9 cellular contexts compared by ENCODE assay signal in the genomic region with DNA sequence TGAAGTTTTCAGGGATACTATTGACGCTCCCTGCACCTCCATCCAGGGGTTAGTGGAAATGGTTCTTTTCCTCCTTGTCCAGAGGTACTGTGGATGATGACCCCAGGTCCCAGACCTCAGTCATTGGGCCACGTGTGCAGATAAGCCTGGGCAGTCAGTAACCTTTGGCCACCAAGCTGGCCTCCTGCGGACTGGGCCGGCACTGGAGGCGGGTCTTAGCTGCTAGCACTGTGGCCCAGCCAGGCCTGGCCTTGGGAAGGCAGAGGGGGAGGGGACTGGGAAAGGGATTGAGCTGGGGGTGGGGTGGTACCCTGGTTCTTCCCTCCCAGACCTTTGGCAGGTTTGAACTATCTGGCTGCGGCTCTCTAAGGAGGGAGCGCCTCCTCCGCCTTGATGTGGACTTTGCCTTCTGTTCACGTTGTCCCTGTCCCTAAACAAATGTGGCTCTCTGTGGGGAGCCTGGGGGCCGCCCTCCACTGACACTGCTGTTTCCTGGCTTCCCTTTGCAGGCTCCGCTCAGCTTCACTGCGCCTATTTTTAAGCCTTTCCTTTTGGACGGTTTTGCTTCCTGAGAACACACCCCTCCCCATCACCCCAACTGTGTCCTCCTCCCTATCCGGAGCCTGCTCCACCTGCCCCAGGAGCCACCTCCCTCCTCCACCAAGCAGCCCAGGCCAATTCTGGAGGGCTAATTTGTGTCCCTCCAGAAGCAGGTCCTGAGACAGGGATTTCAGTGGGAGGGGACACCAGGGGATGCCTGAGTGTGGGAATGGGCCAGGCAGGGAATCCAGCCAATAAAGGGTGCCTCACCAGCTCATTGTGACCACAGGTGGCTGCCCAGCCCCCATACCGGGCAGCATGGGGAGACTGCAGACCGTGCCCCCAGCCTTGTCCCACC.
DNase-seq lines count a peak whose midpoint lies in the region; ATAC-seq, FAIRE-seq and TF ChIP-seq lines count a peak whose summit lies in the region.
"Had no signal": no experiment of that assay in that cellular context is flagged by ENCODE, and none has a peak within 500 bp of the region (broad histone marks: within the 10 kb centered on the region; RNA-seq: fewer than 3 reads in every experiment).

No MANE protein-coding gene starts in this region.

- H3K4me1 ChIP-seq in cardiac muscle cell (ENCODE audit: low read depth) (peaks cover 53% of the 10 kb centered on the region), rectal smooth muscle tissue (ENCODE audit: control insufficient read depth, insufficient read depth, low read length) (peaks cover 55% of the 10 kb centered on the region)

- no peak overlapping the region for H3K9ac ChIP-seq in rectal smooth muscle tissue (ENCODE audit: low read length)

- H3K27me3 Mint-ChIP-seq in stimulated activated naive B cell treated with anti-CD40 and anti-IgM and Interleukin-4, amounts not matched to agents 10 μg/mL and 1 μg/mL and 100 μg/mL, for 72 hours: no peaks in the 10 kb centered on the region

- H3K27ac ChIP-seq in WERI-Rb-1 (peak overlapping the region; percentile 72), cardiac muscle cell (peak overlapping the region; percentile 50), rectal smooth muscle tissue (ENCODE audit: low read depth, low read length) (peak overlapping the region; percentile 90)

- no peak for DNase-seq in GM12891 (ENCODE audit: insufficient read length, low spot score)
- peak; percentile 88 for DNase-seq in WERI-Rb-1
- peak in 1 of 2 donors; percentile 61 for DNase-seq in cardiac muscle cell (ENCODE audit: low read depth in 1 of 2, low spot score in 1 of 2)
- DNase-seq in D721Med (ENCODE audit: insufficient read length, low spot score): no peak
- DNase-seq in stimulated activated naive B cell treated with anti-CD40 and anti-IgM and Interleukin-4, amounts not matched to agents 10 μg/mL and 1 μg/mL and 100 μg/mL, for 72 hours: no peak

- ATAC-seq in HG03354 (IDR thresholded peaks at IDR 0.05; ENCODE audit: poor library complexity, severe bottlenecking, unreplicated experiment) (no peak), GM18505 (IDR thresholded peaks at IDR 0.05; ENCODE audit: unreplicated experiment) (no peak)
- no peak for ATAC-seq in stimulated activated naive B cell treated with anti-CD40 and anti-IgM and Interleukin-4, amounts not matched to agents 10 μg/mL and 1 μg/mL and 100 μg/mL, for 72 hours (replicated peaks)

- H3K4me3 ChIP-seq in WERI-Rb-1 (ENCODE audit: low read depth, low read length) (no peak overlapping the region), cardiac muscle cell (no peak overlapping the region), rectal smooth muscle tissue (ENCODE audit: low read length) (peak overlapping the region; percentile 42)

- H3K27me3 ChIP-seq in WERI-Rb-1 (ENCODE audit: insufficient read depth, low read depth, severe bottlenecking) (no peaks in the 10 kb centered on the region), cardiac muscle cell (no peaks in the 10 kb centered on the region), rectal smooth muscle tissue (ENCODE audit: control insufficient read depth, insufficient read depth, low read length) (no peaks in the 10 kb centered on the region)

- H3K36me3 ChIP-seq in WERI-Rb-1: peaks cover 45% of the 10 kb centered on the region
- H3K36me3 ChIP-seq in cardiac muscle cell: no peaks in the 10 kb centered on the region
- no peaks in the 10 kb centered on the region for H3K36me3 ChIP-seq in rectal smooth muscle tissue (ENCODE audit: control insufficient read depth, insufficient read depth, low read length)

- H3K4me1 Mint-ChIP-seq in stimulated activated naive B cell treated with anti-CD40 and anti-IgM and Interleukin-4, amounts not matched to agents 10 μg/mL and 1 μg/mL and 100 μg/mL, for 72 hours: peaks cover 41 to 59% of the 10 kb centered on the region in 2 donors

- peak; percentile 56 for FAIRE-seq in GM12891 (lab: Jason Lieb, UNC)
- no peak for FAIRE-seq in D721Med (lab: Jason Lieb, UNC)
- FAIRE-seq: H54 had no signal

- TF ChIP-seq CTCF in WERI-Rb-1 (IDR thresholded peaks at IDR 0.05; ENCODE audit: low read depth, low read length): no peak
- TF ChIP-seq CTCF in cardiac muscle cell (IDR thresholded peaks at IDR 0.05; ENCODE audit: low read depth, low read length): no peak
- TF ChIP-seq CTCF in D721Med (IDR thresholded peaks at IDR 0.05; ENCODE audit: insufficient read depth, missing control alignments): no peak

- H3K9me3 ChIP-seq in WERI-Rb-1 (ENCODE audit: severe bottlenecking) (no peaks in the 10 kb centered on the region), cardiac muscle cell (ENCODE audit: low read depth) (no peaks in the 10 kb centered on the region)

- H3K4me3 Mint-ChIP-seq in stimulated activated naive B cell treated with anti-CD40 and anti-IgM and Interleukin-4, amounts not matched to agents 10 μg/mL and 1 μg/mL and 100 μg/mL, for 72 hours: no peak overlapping the region

- H3K36me3 Mint-ChIP-seq in stimulated activated naive B cell treated with anti-CD40 and anti-IgM and Interleukin-4, amounts not matched to agents 10 μg/mL and 1 μg/mL and 100 μg/mL, for 72 hours: peaks cover 0 to 3% of the 10 kb centered on the region in 2 donors

- no peaks in the 10 kb centered on the region for H3K9me3 Mint-ChIP-seq in stimulated activated naive B cell treated with anti-CD40 and anti-IgM and Interleukin-4, amounts not matched to agents 10 μg/mL and 1 μg/mL and 100 μg/mL, for 72 hours

- H3K27ac Mint-ChIP-seq in stimulated activated naive B cell treated with anti-CD40 and anti-IgM and Interleukin-4, amounts not matched to agents 10 μg/mL and 1 μg/mL and 100 μg/mL, for 72 hours: no peak overlapping the region

- TF ChIP-seq POLR2A in GM12891 (IDR thresholded peaks at IDR 0.05; ENCODE audit: low read depth, low read length) (no peak), GM18505 (IDR thresholded peaks at IDR 0.05; ENCODE audit: borderline replicate concordance, extremely low read depth, insufficient read depth, insufficient read length) (no peak)

TF ChIP-seq in GM12891, 5 proteins besides CTCF, POLR2A, EP300 and RAD21:
- TF ChIP-seq POU2F2 (IDR thresholded peaks at IDR 0.05; ENCODE audit: low read depth, low read length): no peak
- no peak for TF ChIP-seq SPI1 (IDR thresholded peaks at IDR 0.05; ENCODE audit: low read depth, low read length)
- TF ChIP-seq PAX5 (IDR thresholded peaks at IDR 0.05; ENCODE audit: insufficient read depth, low read length, severe bottlenecking): no peak
- no peak for TF ChIP-seq POLR2AphosphoS5 (IDR thresholded peaks at IDR 0.05; ENCODE audit: low read depth, low read length)
- no peak for TF ChIP-seq TAF1 (IDR thresholded peaks at IDR 0.05; ENCODE audit: low read depth, low read length)
